In genomic region chr3:88936837-88937236, GRCh38 we compare ENCODE assay signal across 15 cellular contexts.
DNase-seq lines count a peak whose midpoint lies in the region; ATAC-seq and TF ChIP-seq lines count a peak whose summit lies in the region.
"Had no signal": no experiment of that assay in that cellular context is flagged by ENCODE, and none has a peak within 500 bp of the region (broad histone marks: within the 10 kb centered on the region; RNA-seq: fewer than 3 reads in every experiment).

No MANE protein-coding gene starts in this region.

- no peak overlapping the region for H3K4me3 Mint-ChIP-seq in brain
- H3K4me3 Mint-ChIP-seq in Caco-2 (ENCODE audit: unreplicated experiment): no peak overlapping the region

- no TSS peak for BruUV-seq in Caco-2 (replicated peaks; lab: Mats Ljungman, UMichigan)

- intact Hi-C loops in Caco-2 (cut with micrococcal nuclease; ENCODE audit: unreplicated experiment): no loop called here

- ATAC-seq in GM21526 (IDR thresholded peaks at IDR 0.05; ENCODE audit: low FRiP score, unreplicated experiment): no peak
- ATAC-seq: HepG2 had no signal

- H3K27me3 Mint-ChIP-seq in brain (no peaks in the 10 kb centered on the region), Caco-2 (ENCODE audit: insufficient read depth, unreplicated experiment) (peaks cover 9% of the 10 kb centered on the region)

- no peak overlapping the region for H3K4me3 ChIP-seq in Caco-2 (ENCODE audit: low read depth, low read length)

- H3K9me3 ChIP-seq in Caco-2: no peaks in the 10 kb centered on the region

- no peaks in the 10 kb centered on the region for H3K4me1 ChIP-seq in Caco-2

- TF ChIP-seq CTCF in brain (conservative IDR thresholded peaks at IDR 0.05) (no peak), Caco-2 (IDR thresholded peaks at IDR 0.05; ENCODE audit: insufficient read depth in 1 of 2, low read depth in 1 of 2, low read length in 1 of 2, severe bottlenecking in 1 of 2, unreplicated experiment in 1 of 2) (no peak)

- H3K9me3 Mint-ChIP-seq in brain (peaks cover 0 to 5% (median 3%) of the 10 kb centered on the region in 5 experiments), Caco-2 (ENCODE audit: unreplicated experiment) (no peaks in the 10 kb centered on the region)

- peak; percentile 63 for DNase-seq in D341Med (ENCODE audit: low spot score)
- DNase-seq in NCI-H1092 (lab: John Stamatoyannopoulos, UW): peak; percentile 0
- peak; percentile 55 for DNase-seq in NCI-H2171 treated with DMSO at 0.1 percent for 48 hours (lab: John Stamatoyannopoulos, UW)
- no peak for DNase-seq in Caco-2
- no peak for DNase-seq in NCI-H345 treated with DMSO at 0.1 percent for 48 hours (lab: John Stamatoyannopoulos, UW; ENCODE audit: unreplicated experiment)
- DNase-seq: ACHN; DMS153; GDM1; KBM-7; NCI-H187 treated with DMSO at 0.1 percent for 48 hours; NK-92 treated with Interleukin-12 subunit alpha and Interleukin-12 subunit beta, amount 100 ng/mL, for 24 hours; Right ventricle myocardium superior had no signal

- H3K27me3 ChIP-seq in Caco-2 (replicated peaks; ENCODE audit: control insufficient read depth, insufficient read depth, low read length): no peaks in the 10 kb centered on the region

- H3K36me3 Mint-ChIP-seq in brain: no peaks in the 10 kb centered on the region
- H3K36me3 Mint-ChIP-seq in Caco-2 (ENCODE audit: insufficient read depth, unreplicated experiment): no peaks in the 10 kb centered on the region

- H3K4me1 Mint-ChIP-seq in brain (peaks cover 23% of the 10 kb centered on the region), Caco-2 (ENCODE audit: low read depth, unreplicated experiment) (no peaks in the 10 kb centered on the region)

- H3K27ac Mint-ChIP-seq in brain: peak overlapping the region in 3 of 5 experiments; percentile 19 to 73 (median 28)
- H3K27ac Mint-ChIP-seq in Caco-2 (ENCODE audit: unreplicated experiment): no peak overlapping the region

- no peaks in the 10 kb centered on the region for H3K36me3 ChIP-seq in Caco-2 (ENCODE audit: control insufficient read depth, insufficient read depth, low read length)

- CTCF ChIA-PET in Caco-2 (lab: Charles Lee): no interaction called here

- POLR2A ChIA-PET in Caco-2 (lab: Charles Lee): no interaction called here

Comparison
In these comparisons a context has a peak if more than half of its experiments do, and no peak if none do; other contexts are left out.
1. DNase-seq: peak in D341Med (single experiment), NCI-H1092 (single experiment) and NCI-H2171 treated with DMSO at 0.1 percent for 48 hours (single experiment); none in Caco-2 (0 of 2) and NCI-H345 treated with DMSO at 0.1 percent for 48 hours (single experiment).